Comparison of ENCODE assay signal across 15 cellular contexts in the genomic region with DNA sequence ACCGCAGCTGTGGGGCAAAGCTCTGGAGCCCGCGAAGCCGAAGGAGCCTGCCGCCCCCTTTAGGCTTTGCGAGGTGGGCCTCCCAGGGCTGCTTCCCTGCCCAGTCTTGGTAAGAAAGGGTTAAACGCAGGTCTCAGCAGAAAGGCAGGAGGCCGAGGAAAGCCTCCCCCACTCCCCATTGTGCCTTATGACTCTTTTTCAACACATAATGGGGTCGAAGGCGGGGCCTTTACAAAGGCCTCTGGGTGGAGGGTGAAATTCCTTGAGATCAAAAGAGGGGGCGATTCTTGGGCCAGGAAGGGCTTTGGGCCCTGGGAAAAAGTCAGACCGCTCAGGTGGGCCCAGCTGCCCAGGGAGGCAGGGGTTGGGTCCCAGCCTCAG. TPM values are rescaled to one million over a fixed set of nuclear protein-coding genes. Genes with fewer than 3 reads are reported as not detected.
A peak's percentile ranks its signal among the peaks of the same experiment; 100 is the strongest.
DNase-seq lines count a peak whose midpoint lies in the region; TF ChIP-seq lines count a peak whose summit lies in the region.
"Had no signal": no experiment of that assay in that cellular context is flagged by ENCODE, and none has a peak within 500 bp of the region (broad histone marks: within the 10 kb centered on the region; RNA-seq: fewer than 3 reads in every experiment).

No MANE protein-coding gene starts in this region.

- no peaks in the 10 kb centered on the region for H3K9me2 ChIP-seq in SU-DHL-6 (replicated peaks; ENCODE audit: insufficient read depth, low read length)

- H3K36me3 Mint-ChIP-seq in neural progenitor cell = no peaks in the 10 kb centered on the region
- H3K36me3 Mint-ChIP-seq: natural killer cell treated with Interleukin-12 subunit alpha and Interleukin-12 subunit beta and Interleukin-15 and Interleukin-18, amount 100 ng/mL, for 72 hours had no signal

- H3K4me3 ChIP-seq in SU-DHL-6 (ENCODE audit: insufficient read depth, low read length, poor library complexity, severe bottlenecking) (peak overlapping the region; percentile 50), iPS-20b (ENCODE audit: low read length) (peak overlapping the region; percentile 87), neural progenitor cell (peak overlapping the region; percentile 73), lower leg skin (ENCODE audit: low read depth, poor library complexity, severe bottlenecking) (no peak overlapping the region)

- H4K20me1 ChIP-seq in SU-DHL-6 (ENCODE audit: low read depth, low read length) (no peaks in the 10 kb centered on the region), neural progenitor cell (ENCODE audit: low read depth) (peaks cover 46% of the 10 kb centered on the region)

- H3K27ac Mint-ChIP-seq in neural progenitor cell = peak overlapping the region; percentile 62
- H3K27ac Mint-ChIP-seq: natural killer cell treated with Interleukin-12 subunit alpha and Interleukin-12 subunit beta and Interleukin-15 and Interleukin-18, amount 100 ng/mL, for 72 hours had no signal

- H3F3A ChIP-seq in SU-DHL-6 (ENCODE audit: insufficient read depth) (peaks cover 20% of the 10 kb centered on the region), neural progenitor cell (ENCODE audit: low read depth) (peaks cover 19% of the 10 kb centered on the region)

- intact Hi-C loops in lower leg skin (cut with DNase I; ENCODE audit: low total_unique reads) = loop anchor here (10.0 kb wide), 1 partner anchor 145 kb away; no protein-coding TSS in a partner anchor

- H2AFZ ChIP-seq in SU-DHL-6 (ENCODE audit: low read depth, low read length, severe bottlenecking) (no peak overlapping the region), neural progenitor cell (replicated peaks) (peak overlapping the region; percentile 29)

- peaks cover 16% of the 10 kb centered on the region; the same call in 1 of the 2 replicates for H3K4me1 ChIP-seq in iPS-20b (ENCODE audit: insufficient read depth, low read length)
- peaks cover 23% of the 10 kb centered on the region for H3K4me1 ChIP-seq in neural progenitor cell

- peak overlapping the region; percentile 98 for H3K27ac ChIP-seq in SU-DHL-6 (ENCODE audit: low read depth, low read length)
- no peak overlapping the region for H3K27ac ChIP-seq in iPS-20b (ENCODE audit: low read length)
- peak overlapping the region; percentile 66 for H3K27ac ChIP-seq in neural progenitor cell

- H3K9ac ChIP-seq in SU-DHL-6 (ENCODE audit: low read length) = peak overlapping the region; percentile 59
- H3K9ac ChIP-seq in iPS-20b (ENCODE audit: low read depth, low read length) = peak overlapping the region; percentile 83; the same call in 1 of the 2 replicates
- no peak overlapping the region for H3K9ac ChIP-seq in neural progenitor cell

- no peaks in the 10 kb centered on the region for H3K9me3 ChIP-seq in SU-DHL-6 (ENCODE audit: insufficient read depth, low read length)
- no peaks in the 10 kb centered on the region for H3K9me3 ChIP-seq in iPS-20b (ENCODE audit: insufficient read depth, low read depth, low read length)
- H3K9me3 ChIP-seq in neural progenitor cell (ENCODE audit: low read depth) = no peaks in the 10 kb centered on the region

- H3K9me3 Mint-ChIP-seq in neural progenitor cell = no peaks in the 10 kb centered on the region
- H3K9me3 Mint-ChIP-seq: natural killer cell treated with Interleukin-12 subunit alpha and Interleukin-12 subunit beta and Interleukin-15 and Interleukin-18, amount 100 ng/mL, for 72 hours had no signal

- H3K79me2 ChIP-seq in SU-DHL-6 (ENCODE audit: insufficient read depth, low read length) = peaks cover 16% of the 10 kb centered on the region
- peaks cover 55% of the 10 kb centered on the region for H3K79me2 ChIP-seq in neural progenitor cell (ENCODE audit: low read depth)

- 62 to 63% methylated on average over 12 of the region's 12 CpGs for WGBS in lower leg skin, 2 donors

- H3K27me3 ChIP-seq in SU-DHL-6 (ENCODE audit: low read length) (no peaks in the 10 kb centered on the region), iPS-20b (ENCODE audit: insufficient read depth, low read length) (peaks cover 15% of the 10 kb centered on the region), neural progenitor cell (peaks cover 13% of the 10 kb centered on the region)

- no peaks in the 10 kb centered on the region for H3K36me3 ChIP-seq in SU-DHL-6 (ENCODE audit: low read length)
- peaks cover 17% of the 10 kb centered on the region; the same call in 1 of the 2 replicates for H3K36me3 ChIP-seq in iPS-20b (ENCODE audit: insufficient read depth, low read depth, low read length)
- H3K36me3 ChIP-seq in neural progenitor cell = no peaks in the 10 kb centered on the region

- peaks cover 41% of the 10 kb centered on the region for H3K4me1 Mint-ChIP-seq in neural progenitor cell

- no peak for TF ChIP-seq POLR2A in lower leg skin (IDR thresholded peaks at IDR 0.05)

- no peak for TF ChIP-seq CTCF in SU-DHL-6 (IDR thresholded peaks at IDR 0.05; ENCODE audit: insufficient read depth, low read length, poor library complexity, severe bottlenecking)
- TF ChIP-seq CTCF in neural progenitor cell (IDR thresholded peaks at IDR 0.05) = peak; percentile 37
- no peak for TF ChIP-seq CTCF in lower leg skin (IDR thresholded peaks at IDR 0.05)

- H3K4me2 ChIP-seq in SU-DHL-6 (ENCODE audit: low read depth, low read length, poor library complexity, severe bottlenecking) (peak overlapping the region; percentile 65), neural progenitor cell (peak overlapping the region; percentile 88)

- peaks cover 22% of the 10 kb centered on the region for H3K27me3 Mint-ChIP-seq in neural progenitor cell (ENCODE audit: insufficient read depth, low read depth)

- H3K4me3 Mint-ChIP-seq in neural progenitor cell = peak overlapping the region; percentile 85
- H3K4me3 Mint-ChIP-seq: natural killer cell treated with Interleukin-12 subunit alpha and Interleukin-12 subunit beta and Interleukin-15 and Interleukin-18, amount 100 ng/mL, for 72 hours had no signal

- DNase-seq in ELF-1 (ENCODE audit: low read depth, low spot score) = peak; percentile 86
- peak; percentile 93 for DNase-seq in neural progenitor cell (ENCODE audit: low spot score)
- no peak for DNase-seq in occipital lobe (lab: John Stamatoyannopoulos, UW)
- no peak for DNase-seq in lower leg skin (ENCODE audit: low spot score in 2 of 2)
- DNase-seq in G401 (ENCODE audit: low spot score) = no peak
- DNase-seq in GM19238 (ENCODE audit: insufficient read length, low spot score) = no peak
- DNase-seq: activated CD4-positive, alpha-beta T cell treated with anti-CD3 and anti-CD28 coated beads, Interleukin-2, amount 50 U/mL, for 4 hours; aorta; NCI-H2081; NCI-H82; stimulated activated CD4-positive, alpha-beta T cell treated with anti-CD3 and anti-CD28 coated beads, Interleukin-12 subunit alpha, Interleukin-12 subunit beta, amount 100 ng/mL, for 4 hours had no signal

- in situ Hi-C loops in G401 (cut with HindIII; ENCODE audit: low sequenced_read_pairs) = no loop called here

RNA-seq across cellular contexts. Expression of a gene that starts 0.9 kb away (rescaled TPM):
- total RNA-seq in neural progenitor cell (ENCODE audit: low replicate concordance) (51.3 and 114 TPM in 2 replicates), occipital lobe (1.4 TPM), lower leg skin (1 to 10 TPM; 1.3 to 7.7 (median 2.2) TPM)
- total RNA-seq in G401 (2014; rRNA removed; shearing (Covaris generic)) = 0.58 and 0.98 TPM in 2 replicates
- total RNA-seq: natural killer cell treated with Interleukin-12 subunit alpha and Interleukin-12 subunit beta and Interleukin-15 and Interleukin-18, amount 100 ng/mL, for 72 hours; T-helper 2 cell treated with Interferon-gamma antibody and Interleukin-4, amounts not matched to agents 100 ng/mL and 5 ng/mL, for 36 hours had no signal

Comparison
In these comparisons a context has a peak if more than half of its experiments do, and no peak if none do; other contexts are left out.
1. DNase-seq: peak in ELF-1 (single experiment) and neural progenitor cell (single experiment); none in occipital lobe (single experiment), lower leg skin (0 of 2), G401 (single experiment) and GM19238 (single experiment).